In the genomic region with DNA sequence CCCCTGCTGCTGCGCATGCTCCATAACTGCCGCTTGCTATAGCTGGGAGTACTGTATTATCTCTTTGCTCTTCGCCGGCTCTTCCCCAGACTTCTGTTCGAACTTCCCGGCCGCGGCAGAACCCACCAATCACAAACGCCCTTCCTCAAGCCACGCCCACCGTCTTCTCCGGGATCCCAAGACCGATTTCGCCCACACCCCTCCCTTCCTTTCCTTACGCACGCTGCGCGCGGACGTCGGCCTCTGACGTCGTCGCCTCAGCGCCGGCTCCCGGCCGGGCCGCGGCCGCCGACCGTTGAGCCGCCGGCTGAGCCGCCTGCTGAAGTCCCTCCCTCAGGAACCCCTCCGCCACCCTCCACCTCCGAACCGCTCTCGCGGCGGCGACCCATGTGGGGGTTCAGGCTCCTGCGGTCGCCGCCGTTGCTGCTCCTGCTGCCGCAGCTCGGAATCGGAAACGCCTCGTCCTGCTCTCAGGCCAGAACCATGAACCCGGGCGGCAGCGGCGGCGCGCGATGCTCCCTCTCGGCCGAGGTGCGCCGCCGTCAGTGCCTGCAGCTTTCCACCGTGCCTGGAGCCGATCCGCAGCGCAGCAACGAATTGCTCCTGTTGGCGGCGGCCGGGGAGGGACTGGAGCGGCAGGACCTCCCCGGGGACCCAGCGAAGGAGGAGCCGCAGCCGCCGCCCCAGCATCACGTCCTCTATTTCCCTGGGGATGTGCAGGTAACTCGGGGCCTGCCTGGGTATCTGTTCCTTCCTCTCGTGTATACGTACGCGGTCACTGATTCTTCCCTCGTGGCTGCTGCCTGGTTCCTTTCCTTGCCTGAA, we compare ENCODE assay signal across 8 cellular contexts. TPM values are rescaled to one million over a fixed set of nuclear protein-coding genes. Genes with fewer than 3 reads are reported as not detected.
DNase-seq lines count a peak whose midpoint lies in the region; TF ChIP-seq lines count a peak whose summit lies in the region.

Gene C2orf69 (plus strand): TSS at position 242 of the 825 bp plus-strand sequence. CDS start 146 bp downstream, at position 388.

- H3K4me1 ChIP-seq in ES-I3 (ENCODE audit: insufficient read depth, low read length): no peaks in the 10 kb centered on the region
- peaks cover 15% of the 10 kb centered on the region for H3K4me1 ChIP-seq in HAP-1
- peaks cover 8% of the 10 kb centered on the region for H3K4me1 ChIP-seq in MM.1S (ENCODE audit: low read length)
- peaks cover 12% of the 10 kb centered on the region for H3K4me1 ChIP-seq in stomach smooth muscle (ENCODE audit: control insufficient read depth, insufficient read depth, low read length)

- in situ Hi-C loops in HAP-1 (cut with MboI; ENCODE audit: low sequenced_read_pairs): no loop called here

- H3K27me3 ChIP-seq in HAP-1 (ENCODE audit: low read depth) (no peaks in the 10 kb centered on the region), MM.1S (replicated peaks; ENCODE audit: insufficient read depth, low read length) (no peaks in the 10 kb centered on the region), stomach smooth muscle (ENCODE audit: control insufficient read depth in 1 of 2, insufficient read depth in 2 of 2, low read length in 2 of 2) (no peaks in the 10 kb centered on the region)

- H3K9ac ChIP-seq in ES-I3 (ENCODE audit: low read depth, low read length) (peak within 1 kb of the TSS; percentile 89), MM.1S (ENCODE audit: low read length) (peak within 1 kb of the TSS; percentile 89), stomach smooth muscle (ENCODE audit: low read length in 2 of 2) (peak within 1 kb of the TSS; percentile 93)

- H3K27ac ChIP-seq in MM.1S (ENCODE audit: low read length) (peak within 1 kb of the TSS; percentile 88), stomach smooth muscle (ENCODE audit: low read length) (peak within 1 kb of the TSS; percentile 90)

- 0 out of 2 replicates have a peak, but pooled peaks have one; percentile 2 for TF ChIP-seq CTCF in MM.1S (IDR thresholded peaks at IDR 0.05; ENCODE audit: low read length)
- no peak for TF ChIP-seq CTCF in foreskin fibroblast (IDR thresholded peaks at IDR 0.05; ENCODE audit: low read depth, low read length)
- TF ChIP-seq CTCF in neural crest cell (conservative IDR thresholded peaks at IDR 0.05): peak; percentile 28

- peaks cover 42% of the 10 kb centered on the region for H3K79me2 ChIP-seq in MM.1S (ENCODE audit: low read length)

- H3K4me2 ChIP-seq in MM.1S (ENCODE audit: low read depth, low read length): peak within 1 kb of the TSS; percentile 60

- peak within 1 kb of the TSS; percentile 93 for H3K4me3 Mint-ChIP-seq in neural crest cell

- H3K27ac Mint-ChIP-seq in neural crest cell (ENCODE audit: unreplicated experiment): peak within 1 kb of the TSS; percentile 97

- peaks cover 8% of the 10 kb centered on the region for H3K36me3 ChIP-seq in ES-I3 (ENCODE audit: insufficient read depth, low read length)
- H3K36me3 ChIP-seq in HAP-1 (replicated peaks): peaks cover 12% of the 10 kb centered on the region
- H3K36me3 ChIP-seq in MM.1S (replicated peaks; ENCODE audit: insufficient read depth, low read length): no peaks in the 10 kb centered on the region
- no peaks in the 10 kb centered on the region for H3K36me3 ChIP-seq in stomach smooth muscle (ENCODE audit: control insufficient read depth in 2 of 2, insufficient read depth in 2 of 2, low read length in 2 of 2)

- H4K20me1 ChIP-seq in MM.1S (ENCODE audit: insufficient read depth, low read length): no peaks in the 10 kb centered on the region

- H3K9me3 ChIP-seq in ES-I3 (ENCODE audit: control insufficient read depth, insufficient read depth, low read length) (peaks cover 5% of the 10 kb centered on the region; the same call in 1 of the 2 replicates), HAP-1 (peaks cover 2% of the 10 kb centered on the region), MM.1S (replicated peaks; ENCODE audit: insufficient read depth, low read length) (no peaks in the 10 kb centered on the region), stomach smooth muscle (ENCODE audit: control insufficient read depth in 2 of 2, low read length in 2 of 2) (no peaks in the 10 kb centered on the region)

- H3K9me2 ChIP-seq in MM.1S (replicated peaks; ENCODE audit: insufficient read depth, low read length): no peaks in the 10 kb centered on the region

- H3F3A ChIP-seq in MM.1S (ENCODE audit: insufficient read depth, low read length): peaks cover 12% of the 10 kb centered on the region; the same call in 1 of the 2 replicates

- H3K4me1 Mint-ChIP-seq in neural crest cell: peaks cover 31% of the 10 kb centered on the region

- H3K27me3 Mint-ChIP-seq in neural crest cell (ENCODE audit: low read depth): no peaks in the 10 kb centered on the region

- DNase-seq in HAP-1 (ENCODE audit: low spot score in 2 of 2): peak; percentile 99 to 100
- DNase-seq in MM.1S: peak; percentile 97
- DNase-seq in SIG-M5 treated with dmso at 0.1 percent for 504 hours (lab: John Stamatoyannopoulos, UW; ENCODE audit: unreplicated experiment): peak; percentile 99
- DNase-seq in activated gamma-delta T cell treated with Interleukin-2 at 50 U/mL for 16 hours: peak; percentile 86
- DNase-seq in foreskin fibroblast: peak; percentile 97 to 99
- peak; percentile 98 for DNase-seq in neural crest cell (ENCODE audit: low read depth, low spot score)

- peaks cover 6% of the 10 kb centered on the region for H3K9me3 Mint-ChIP-seq in neural crest cell

- peak within 1 kb of the TSS; percentile 61 for H2AFZ ChIP-seq in MM.1S (ENCODE audit: low read length)

- H3K36me3 Mint-ChIP-seq in neural crest cell (ENCODE audit: low read depth): peaks cover 15% of the 10 kb centered on the region

- H3K4me3 ChIP-seq in HAP-1 (peak within 1 kb of the TSS; percentile 97), MM.1S (ENCODE audit: low read length) (peak within 1 kb of the TSS; percentile 81), foreskin fibroblast (ENCODE audit: low read depth in 1 of 2, low read length in 2 of 2) (peak within 1 kb of the TSS; percentile 88 to 96), stomach smooth muscle (ENCODE audit: low read length in 2 of 2) (peak within 1 kb of the TSS; percentile 93 to 95)

RNA-seq across cellular contexts. Expression of gene C2orf69, which starts in this region (rescaled TPM):
- total RNA-seq in neural crest cell: 16.2 and 18.0 TPM in 2 replicates

Comparison
In these comparisons a context has a peak if more than half of its experiments do, and no peak if none do; other contexts are left out.
1. Peak in every context shown above with its lines: DNase-seq, H3K4me3 ChIP-seq and H3K27ac ChIP-seq.